Comparison of ENCODE assay signal across 8 cellular contexts in the genomic region with DNA sequence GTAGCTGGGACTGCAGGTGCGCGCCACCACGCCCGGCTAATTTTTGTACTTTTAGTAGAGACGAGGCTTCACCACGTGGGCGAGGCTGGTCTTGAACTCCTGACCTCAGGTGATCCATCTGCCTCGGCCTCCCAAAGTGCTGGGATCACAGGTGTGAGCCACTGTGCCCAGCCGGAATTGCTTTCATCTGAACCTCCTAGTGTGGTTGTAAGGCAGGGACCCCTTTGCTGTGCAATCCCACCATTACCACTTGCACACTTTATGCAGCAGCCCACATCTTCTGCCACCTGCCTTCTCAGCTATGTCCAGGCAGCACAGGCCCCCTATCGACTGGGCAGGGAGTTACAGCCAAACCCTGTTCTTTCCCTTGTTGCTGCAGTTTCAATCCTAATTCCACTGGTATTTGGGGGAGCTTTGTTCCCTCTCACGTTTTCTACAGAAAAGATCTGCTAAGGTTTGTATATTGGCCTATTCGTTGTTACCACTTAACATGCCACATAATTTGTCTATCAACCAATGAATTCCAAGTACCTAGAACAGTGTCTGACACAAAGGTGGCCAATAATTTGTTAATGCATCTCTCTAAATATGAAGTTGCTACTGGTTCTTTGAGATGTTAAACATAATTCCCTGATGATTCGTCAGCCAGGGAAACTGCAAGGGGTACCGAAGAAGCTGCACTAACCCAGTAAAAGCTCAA. TPM values are rescaled to one million over a fixed set of nuclear protein-coding genes. Genes with fewer than 3 reads are reported as not detected.
DNase-seq lines count a peak whose midpoint lies in the region; ATAC-seq and TF ChIP-seq lines count a peak whose summit lies in the region.

No MANE protein-coding gene starts in this region.

- POLR2A ChIA-PET in SK-N-SH (lab: Yijun Ruan, JAX) = no interaction called here
- POLR2A ChIA-PET in activated naive CD8-positive, alpha-beta T cell treated with anti-CD3 and anti-CD28 coated beads, Interleukin-2, amount 10 ng/mL, durations not matched to agents 7 days and 5 days (lab: Charles Lee) = interaction anchor here (1.0 to 1.6 kb wide), 3 partner anchors 14 to 28 kb away, joined by 3 to 6 read pairs (median 5); a partner anchor contains a TSS

- no peak overlapping the region for H3K27ac Mint-ChIP-seq in activated naive CD8-positive, alpha-beta T cell treated with anti-CD3 and anti-CD28 coated beads, Interleukin-2, amount 10 ng/mL, durations not matched to agents 7 days and 5 days

- H2AFZ ChIP-seq in SK-N-SH (ENCODE audit: low read depth) = no peak overlapping the region

- H3F3A ChIP-seq in DOHH2 (ENCODE audit: control insufficient read depth, insufficient read depth) (peaks cover 26% of the 10 kb centered on the region; the same call in 1 of the 2 replicates), SK-N-SH (replicated peaks; ENCODE audit: insufficient read depth) (peaks cover 25% of the 10 kb centered on the region)

- no peaks in the 10 kb centered on the region for H3K27me3 Mint-ChIP-seq in activated naive CD8-positive, alpha-beta T cell treated with anti-CD3 and anti-CD28 coated beads, Interleukin-2, amount 10 ng/mL, durations not matched to agents 7 days and 5 days

- H3K36me3 Mint-ChIP-seq in activated naive CD8-positive, alpha-beta T cell treated with anti-CD3 and anti-CD28 coated beads, Interleukin-2, amount 10 ng/mL, durations not matched to agents 7 days and 5 days = peaks cover 9% of the 10 kb centered on the region

- no peak overlapping the region; the same call in 1 of the 2 replicates for H3K4me3 ChIP-seq in DOHH2 (ENCODE audit: low read length)
- H3K4me3 ChIP-seq in SK-N-SH (ENCODE audit: low read depth in 2 of 2, low read length in 1 of 2) = no peak overlapping the region

- H3K36me3 ChIP-seq in DOHH2 (ENCODE audit: control insufficient read depth, low read length) (peaks cover 75% of the 10 kb centered on the region), SK-N-SH (replicated peaks in 1 of 2; ENCODE audit: control insufficient read depth in 1 of 2, insufficient read depth in 2 of 2, low read length in 1 of 2) (peaks cover 46 to 55% of the 10 kb centered on the region in 2 experiments)

- H3K79me2 ChIP-seq in DOHH2 (ENCODE audit: control insufficient read depth, low read length) (peaks cover 71% of the 10 kb centered on the region), SK-N-SH (ENCODE audit: insufficient read depth) (peaks cover 59% of the 10 kb centered on the region)

- TF ChIP-seq CTCF in DOHH2 (IDR thresholded peaks at IDR 0.05; ENCODE audit: low read depth, low read length, poor library complexity, severe bottlenecking) (peak; percentile 64), SK-N-SH (IDR thresholded peaks at IDR 0.05) (peak; percentile 62)

- H3K27me3 ChIP-seq in DOHH2 (ENCODE audit: control insufficient read depth, low read length) (no peaks in the 10 kb centered on the region), SK-N-SH (ENCODE audit: insufficient read depth) (no peaks in the 10 kb centered on the region)

- H3K9me3 ChIP-seq in DOHH2 (ENCODE audit: control insufficient read depth, insufficient read depth, low read length) (no peaks in the 10 kb centered on the region), SK-N-SH (no peaks in the 10 kb centered on the region)

- peaks cover 14% of the 10 kb centered on the region for H3K4me1 Mint-ChIP-seq in activated naive CD8-positive, alpha-beta T cell treated with anti-CD3 and anti-CD28 coated beads, Interleukin-2, amount 10 ng/mL, durations not matched to agents 7 days and 5 days

- no peak overlapping the region for H3K9ac ChIP-seq in SK-N-SH

- TF ChIP-seq RAD21 in SK-N-SH (IDR thresholded peaks at IDR 0.05; ENCODE audit: low read length) = peak; percentile 33

- H3K4me1 ChIP-seq in DOHH2 (ENCODE audit: control insufficient read depth, low read length) (peaks cover 53% of the 10 kb centered on the region), SK-N-SH (ENCODE audit: control insufficient read depth in 1 of 2, insufficient read depth in 2 of 2, low read depth in 1 of 2, low read length in 1 of 2) (peaks cover 3 to 8% of the 10 kb centered on the region in 2 experiments; a peak in 1 of 4 replicates)

- DNase-seq in SK-N-SH (peak; percentile 47), lung microvascular endothelial cell (ENCODE audit: low read depth in 2 of 2) (peak; percentile 41 to 56)
- peak; percentile 40 for DNase-seq in activated naive CD8-positive, alpha-beta T cell treated with anti-CD3 and anti-CD28 coated beads, Interleukin-2, amount 10 ng/mL, durations not matched to agents 7 days and 5 days

- H3K9me3 Mint-ChIP-seq in activated naive CD8-positive, alpha-beta T cell treated with anti-CD3 and anti-CD28 coated beads, Interleukin-2, amount 10 ng/mL, durations not matched to agents 7 days and 5 days = no peaks in the 10 kb centered on the region

- H3K9me2 ChIP-seq in DOHH2 (replicated peaks; ENCODE audit: control insufficient read depth, low read length) (no peaks in the 10 kb centered on the region), SK-N-SH (no peaks in the 10 kb centered on the region)

- TF ChIP-seq EP300 in SK-N-SH (IDR thresholded peaks at IDR 0.05; ENCODE audit: borderline replicate concordance in 1 of 2, low read depth in 1 of 2, low read length in 1 of 2) = no peak

- H3K4me3 Mint-ChIP-seq in activated naive CD8-positive, alpha-beta T cell treated with anti-CD3 and anti-CD28 coated beads, Interleukin-2, amount 10 ng/mL, durations not matched to agents 7 days and 5 days = no peak overlapping the region

- peak overlapping the region; percentile 16; the same call in 1 of the 2 replicates for H3K4me2 ChIP-seq in DOHH2 (ENCODE audit: low read length)
- H3K4me2 ChIP-seq in SK-N-SH = no peak overlapping the region

- H3K27ac ChIP-seq in DOHH2 (ENCODE audit: low read depth, low read length) = no peak overlapping the region
- no peak overlapping the region for H3K27ac ChIP-seq in SK-N-SH (ENCODE audit: low read depth in 2 of 2, low read length in 1 of 2)

- ATAC-seq in HG02852 (IDR thresholded peaks at IDR 0.05; ENCODE audit: unreplicated experiment) = peak; percentile 50
- ATAC-seq in activated naive CD8-positive, alpha-beta T cell treated with anti-CD3 and anti-CD28 coated beads, Interleukin-2, amount 10 ng/mL, durations not matched to agents 7 days and 5 days (ENCODE audit: low read depth) = peak; percentile 72
- ATAC-seq in GM18858 (IDR thresholded peaks at IDR 0.05; ENCODE audit: unreplicated experiment) = no peak
- no peak for ATAC-seq in HG02610 (IDR thresholded peaks at IDR 0.05; ENCODE audit: unreplicated experiment)
- ATAC-seq in GM19455 (IDR thresholded peaks at IDR 0.05; ENCODE audit: unreplicated experiment) = no peak

- H4K20me1 ChIP-seq in DOHH2 (ENCODE audit: control insufficient read depth, insufficient read depth, low read depth, low read length) = peaks cover 14% of the 10 kb centered on the region; the same call in 1 of the 2 replicates
- H4K20me1 ChIP-seq in SK-N-SH (ENCODE audit: insufficient read depth) = peaks cover 85% of the 10 kb centered on the region

- CTCF ChIA-PET in SK-N-SH (lab: Yijun Ruan, JAX) = interaction anchor here (0.7 to 2.5 kb wide), 12 partner anchors 9 to 273 kb away, joined by 3 to 9 read pairs (median 4); a partner anchor contains a TSS

- 82% methylated on average over 14 of the region's 14 CpGs for WGBS in SK-N-SH (ENCODE audit: low lambda C conversion rate)

TF ChIP-seq in SK-N-SH, 30 proteins besides CTCF, POLR2A, EP300 and RAD21 (continues in another document):
- no peak for TF ChIP-seq EZH2phosphoT487 (IDR thresholded peaks at IDR 0.05; ENCODE audit: borderline replicate concordance, low read depth)
- TF ChIP-seq RXRA (IDR thresholded peaks at IDR 0.05; ENCODE audit: borderline replicate concordance, low read depth) = no peak
- TF ChIP-seq GATA2 (CRISPR knock-in tag; IDR thresholded peaks at IDR 0.05) = no peak
- no peak for TF ChIP-seq RCOR1 (IDR thresholded peaks at IDR 0.05; ENCODE audit: low read length)
- TF ChIP-seq TCF12 (IDR thresholded peaks at IDR 0.05) = no peak
- no peak for TF ChIP-seq YY1 (IDR thresholded peaks at IDR 0.05; ENCODE audit: low read depth)
- TF ChIP-seq, protein P1, sequence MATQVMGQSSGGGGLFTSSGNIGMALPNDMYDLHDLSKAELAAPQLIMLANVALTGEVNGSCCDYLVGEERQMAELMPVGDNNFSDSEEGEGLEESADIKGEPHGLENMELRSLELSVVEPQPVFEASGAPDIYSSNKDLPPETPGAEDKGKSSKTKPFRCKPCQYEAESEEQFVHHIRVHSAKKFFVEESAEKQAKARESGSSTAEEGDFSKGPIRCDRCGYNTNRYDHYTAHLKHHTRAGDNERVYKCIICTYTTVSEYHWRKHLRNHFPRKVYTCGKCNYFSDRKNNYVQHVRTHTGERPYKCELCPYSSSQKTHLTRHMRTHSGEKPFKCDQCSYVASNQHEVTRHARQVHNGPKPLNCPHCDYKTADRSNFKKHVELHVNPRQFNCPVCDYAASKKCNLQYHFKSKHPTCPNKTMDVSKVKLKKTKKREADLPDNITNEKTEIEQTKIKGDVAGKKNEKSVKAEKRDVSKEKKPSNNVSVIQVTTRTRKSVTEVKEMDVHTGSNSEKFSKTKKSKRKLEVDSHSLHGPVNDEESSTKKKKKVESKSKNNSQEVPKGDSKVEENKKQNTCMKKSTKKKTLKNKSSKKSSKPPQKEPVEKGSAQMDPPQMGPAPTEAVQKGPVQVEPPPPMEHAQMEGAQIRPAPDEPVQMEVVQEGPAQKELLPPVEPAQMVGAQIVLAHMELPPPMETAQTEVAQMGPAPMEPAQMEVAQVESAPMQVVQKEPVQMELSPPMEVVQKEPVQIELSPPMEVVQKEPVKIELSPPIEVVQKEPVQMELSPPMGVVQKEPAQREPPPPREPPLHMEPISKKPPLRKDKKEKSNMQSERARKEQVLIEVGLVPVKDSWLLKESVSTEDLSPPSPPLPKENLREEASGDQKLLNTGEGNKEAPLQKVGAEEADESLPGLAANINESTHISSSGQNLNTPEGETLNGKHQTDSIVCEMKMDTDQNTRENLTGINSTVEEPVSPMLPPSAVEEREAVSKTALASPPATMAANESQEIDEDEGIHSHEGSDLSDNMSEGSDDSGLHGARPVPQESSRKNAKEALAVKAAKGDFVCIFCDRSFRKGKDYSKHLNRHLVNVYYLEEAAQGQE (IDR thresholded peaks at IDR 0.05; ENCODE audit: low read depth, low read length) = no peak
- TF ChIP-seq MXI1 (IDR thresholded peaks at IDR 0.05; ENCODE audit: low read depth, low read length) = no peak

RNA-seq across cellular contexts. Expression of a gene that starts 6.5 kb away (rescaled TPM):
- 4,443 and 5,368 TPM in 2 replicates for polyA plus RNA-seq in SK-N-SH (2012; rRNA removed)
- polyA plus RNA-seq in SK-N-SH (2012; cell fraction: cytosol; rRNA removed) = 7,639 and 8,806 TPM in 2 replicates
- 475 and 761 TPM in 2 replicates for polyA plus RNA-seq in SK-N-SH (2012; cell fraction: nucleus; rRNA removed)
- total RNA-seq in activated naive CD8-positive, alpha-beta T cell treated with anti-CD3 and anti-CD28 coated beads, Interleukin-2, amount 10 ng/mL, durations not matched to agents 7 days and 5 days = 1,000 to 10,000 TPM; 2,169 to 2,323 TPM
- total RNA-seq in lung microvascular endothelial cell = 2,343 and 2,831 TPM in 2 replicates

RNA-seq across cellular contexts. Expression of a gene that starts 26.5 kb away (rescaled TPM):
- 0.20 and 0.32 TPM in 2 replicates for polyA plus RNA-seq in SK-N-SH (2012; rRNA removed)
- 0.13 and 0.18 TPM in 2 replicates for polyA plus RNA-seq in SK-N-SH (2012; cell fraction: cytosol; rRNA removed)
- 0.16 and 0.24 TPM in 2 replicates for polyA plus RNA-seq in SK-N-SH (2012; cell fraction: nucleus; rRNA removed)
- 1 to 10 TPM; 1.7 to 2.1 TPM for total RNA-seq in activated naive CD8-positive, alpha-beta T cell treated with anti-CD3 and anti-CD28 coated beads, Interleukin-2, amount 10 ng/mL, durations not matched to agents 7 days and 5 days
- total RNA-seq in lung microvascular endothelial cell = not detected in 2 replicates

Comparison
In these comparisons a context has a peak if more than half of its experiments do, and no peak if none do; other contexts are left out.
1. ATAC-seq: peak in HG02852 (single experiment) and activated naive CD8-positive, alpha-beta T cell treated with anti-CD3 and anti-CD28 coated beads, Interleukin-2, amount 10 ng/mL, durations not matched to agents 7 days and 5 days (single experiment); none in GM18858 (single experiment), HG02610 (single experiment) and GM19455 (single experiment).
2. Peak in every context shown above with its lines, with median percentiles within 50 percentile points of each other: DNase-seq.